Comparison of ENCODE assay signal across 14 cellular contexts in genomic region chr17:49108318-49108717, GRCh38. TPM values are rescaled to one million over a fixed set of nuclear protein-coding genes. Genes with fewer than 3 reads are reported as not detected.
A peak's percentile ranks its signal among the peaks of the same experiment; 100 is the strongest.
DNase-seq lines count a peak whose midpoint lies in the region; ATAC-seq and TF ChIP-seq lines count a peak whose summit lies in the region.
"Had no signal": no experiment of that assay in that cellular context is flagged by ENCODE, and none has a peak within 500 bp of the region (broad histone marks: within the 10 kb centered on the region; RNA-seq: fewer than 3 reads in every experiment).

No MANE protein-coding gene starts in this region.

- CTCF ChIA-PET in WTC11 (lab: Charles Lee), result interaction anchor here (0.6 to 0.9 kb wide), 2 partner anchors 154 to 472 kb away, joined by 3 read pairs; no protein-coding TSS in a partner anchor

- intact Hi-C loops in stomach (cut with DNase I; ENCODE audit: low total_unique reads), result no loop called here

- TF ChIP-seq CTCF in WTC11 (IDR thresholded peaks at IDR 0.05), result no peak
- TF ChIP-seq CTCF in stomach (IDR thresholded peaks at IDR 0.05), result no peak

- H3K4me1 ChIP-seq in stomach, result peaks cover 0 to 19% (median 0%) of the 10 kb centered on the region in 4 donors
- H3K4me1 ChIP-seq: SJCRH30 had no signal

- no peaks in the 10 kb centered on the region for H3K9me3 ChIP-seq in stomach

- 20 to 33% (median 23%) methylated on average over 3 of the region's 3 CpGs for WGBS in stomach, 5 donors

- TF ChIP-seq POLR2A in stomach (IDR thresholded peaks at IDR 0.05) (no peak), GM18505 (IDR thresholded peaks at IDR 0.05; ENCODE audit: borderline replicate concordance, extremely low read depth, insufficient read depth, insufficient read length) (no peak)

- peaks cover 5% of the 10 kb centered on the region for H3K9me3 Mint-ChIP-seq in WTC11
- H3K9me3 Mint-ChIP-seq: activated CD4-positive, alpha-beta T cell treated with anti-CD3 and anti-CD28 coated beads, Interleukin-2, amount 10 ng/mL, durations not matched to agents 24 days and 14 days; activated naive CD8-positive, alpha-beta T cell treated with anti-CD3 and anti-CD28 coated beads, Interleukin-2, amount 50 U/mL, for 24 hours had no signal

- no peak for TF ChIP-seq EP300 in stomach (IDR thresholded peaks at IDR 0.05)

- H3K4me3 ChIP-seq in stomach, result no peak overlapping the region
- H3K4me3 ChIP-seq in H7 (ENCODE audit: insufficient read depth, low read depth, low read length), result no peak overlapping the region
- H3K4me3 ChIP-seq: SJCRH30 had no signal

- peaks cover 33% of the 10 kb centered on the region for H3K4me1 Mint-ChIP-seq in WTC11
- H3K4me1 Mint-ChIP-seq: activated CD4-positive, alpha-beta T cell treated with anti-CD3 and anti-CD28 coated beads, Interleukin-2, amount 10 ng/mL, durations not matched to agents 24 days and 14 days; activated naive CD8-positive, alpha-beta T cell treated with anti-CD3 and anti-CD28 coated beads, Interleukin-2, amount 50 U/mL, for 24 hours had no signal

- H3K27ac ChIP-seq in stomach, result peak overlapping the region in 2 of 5 donors; percentile 9 to 14
- H3K27ac ChIP-seq: SJCRH30 had no signal

- POLR2A ChIA-PET in WTC11 (lab: Charles Lee), result no interaction called here

- H3K27ac Mint-ChIP-seq in WTC11, result peak overlapping the region; percentile 86
- H3K27ac Mint-ChIP-seq: activated CD4-positive, alpha-beta T cell treated with anti-CD3 and anti-CD28 coated beads, Interleukin-2, amount 10 ng/mL, durations not matched to agents 24 days and 14 days; activated naive CD8-positive, alpha-beta T cell treated with anti-CD3 and anti-CD28 coated beads, Interleukin-2, amount 50 U/mL, for 24 hours had no signal

- ATAC-seq in WTC11 (peak; percentile 66), HG03039 (IDR thresholded peaks at IDR 0.05; ENCODE audit: unreplicated experiment) (no peak), GM18505 (IDR thresholded peaks at IDR 0.05; ENCODE audit: unreplicated experiment) (no peak)
- ATAC-seq: activated naive CD8-positive, alpha-beta T cell treated with anti-CD3 and anti-CD28 coated beads, Interleukin-2, amount 50 U/mL, for 24 hours had no signal

- no peaks in the 10 kb centered on the region for H3K36me3 Mint-ChIP-seq in WTC11

- no peaks in the 10 kb centered on the region for H3K27me3 Mint-ChIP-seq in WTC11 (ENCODE audit: low read depth)

- DNase-seq in NCI-H2081 (lab: John Stamatoyannopoulos, UW), result peak; percentile 13 to 47
- no peak for DNase-seq in NCI-H2081 treated with DMSO at 0.1 percent for 48 hours (lab: John Stamatoyannopoulos, UW)
- DNase-seq in WTC11 (ENCODE audit: low spot score), result no peak
- peak; percentile 29 for DNase-seq in globus pallidus (ENCODE audit: low spot score)
- peak; percentile 49 for DNase-seq in stomach
- DNase-seq in H7, result no peak
- DNase-seq: 8988T; activated CD4-positive, alpha-beta T cell treated with anti-CD3 and anti-CD28 coated beads, Interleukin-2, amount 10 ng/mL, durations not matched to agents 24 days and 14 days; activated naive CD8-positive, alpha-beta T cell treated with anti-CD3 and anti-CD28 coated beads, Interleukin-2, amount 50 U/mL, for 24 hours; NCI-H2029 treated with DMSO at 0.1 percent for 48 hours; SJCRH30 had no signal

- H3K36me3 ChIP-seq in stomach (no peaks in the 10 kb centered on the region), H7 (replicated peaks; ENCODE audit: control insufficient read depth, insufficient read depth, low read length) (no peaks in the 10 kb centered on the region)
- H3K36me3 ChIP-seq: SJCRH30 had no signal

- H3K27me3 ChIP-seq in stomach (peaks cover 0 to 11% (median 0%) of the 10 kb centered on the region in 3 donors), H7 (ENCODE audit: control insufficient read depth, insufficient read depth, low read length) (no peaks in the 10 kb centered on the region)
- H3K27me3 ChIP-seq: SJCRH30 had no signal

- peak overlapping the region; percentile 15 for H3K4me3 Mint-ChIP-seq in WTC11
- H3K4me3 Mint-ChIP-seq: activated CD4-positive, alpha-beta T cell treated with anti-CD3 and anti-CD28 coated beads, Interleukin-2, amount 10 ng/mL, durations not matched to agents 24 days and 14 days; activated naive CD8-positive, alpha-beta T cell treated with anti-CD3 and anti-CD28 coated beads, Interleukin-2, amount 50 U/mL, for 24 hours had no signal

TF ChIP-seq in WTC11, 78 proteins besides CTCF, POLR2A, EP300 and RAD21:
- TF ChIP-seq FOXP4 (CRISPR knock-in tag; IDR thresholded peaks at IDR 0.05), result no peak
- TF ChIP-seq NR1H2 (CRISPR knock-in tag; IDR thresholded peaks at IDR 0.05), result no peak
- peak; percentile 25; the same call in 1 of the 2 replicates for TF ChIP-seq ZNF423 (CRISPR knock-in tag; IDR thresholded peaks at IDR 0.05)
- TF ChIP-seq MLX (CRISPR knock-in tag; IDR thresholded peaks at IDR 0.05), result no peak

RNA-seq across cellular contexts. Expression of gene B4GALNT2, which starts 24.3 kb away (rescaled TPM):
- total RNA-seq in WTC11 (2021) (0.02 to 0.04 TPM (median 0.02 TPM) in 3 replicates), stomach (10 to 100 TPM in 1 of 5 donors, 1 to 10 TPM in 3, not detected in 1; 1.1 to 41.7 (median 5.3) TPM)
- polyA plus RNA-seq in stomach, result 1 to 10 TPM; 1.4 to 2.2 (median 1.4) TPM
- total RNA-seq in H7 (2014; rRNA removed; shearing (Covaris generic)), result 0.03 TPM in 1 of 2 replicates, not detected in the other
- total RNA-seq: lung microvascular endothelial cell, SJCRH30 had no signal

Comparison
In these comparisons a context has a peak if more than half of its experiments do, and no peak if none do; other contexts are left out.
1. DNase-seq: peak in NCI-H2081 (2 of 2), globus pallidus (single experiment) and stomach (single experiment); none in NCI-H2081 treated with DMSO at 0.1 percent for 48 hours (single experiment), WTC11 (single experiment) and H7 (single experiment).